Comparison of ENCODE assay signal across 9 cellular contexts in genomic region chr2:8761529-8762164, GRCh38.
A peak's percentile ranks its signal among the peaks of the same experiment; 100 is the strongest.
DNase-seq lines count a peak whose midpoint lies in the region; ATAC-seq and TF ChIP-seq lines count a peak whose summit lies in the region.
"Had no signal": no experiment of that assay in that cellular context is flagged by ENCODE, and none has a peak within 500 bp of the region (broad histone marks: within the 10 kb centered on the region; RNA-seq: fewer than 3 reads in every experiment).

No MANE protein-coding gene starts in this region.

- in situ Hi-C loops in brain microvascular endothelial cell (cut with HindIII; ENCODE audit: low pct_ligation_motif_present, low sequenced_read_pairs) = no loop called here

- peaks cover 0 to 18% of the 10 kb centered on the region in 2 donors for H3K4me1 Mint-ChIP-seq in effector memory CD8-positive, alpha-beta T cell (ENCODE audit: low read depth in 2 of 2)
- H3K4me1 Mint-ChIP-seq: activated naive CD8-positive, alpha-beta T cell treated with anti-CD3 and anti-CD28 coated beads, Interleukin-2, amount 10 ng/mL, durations not matched to agents 7 days and 5 days had no signal

- TF ChIP-seq CTCF in cardiac muscle cell (IDR thresholded peaks at IDR 0.05; ENCODE audit: low read depth, low read length) = peak; percentile 56
- peak; percentile 58 for TF ChIP-seq CTCF in brain microvascular endothelial cell (IDR thresholded peaks at IDR 0.05; ENCODE audit: low read depth, low read length, missing control alignments)
- TF ChIP-seq CTCF in liver (IDR thresholded peaks at IDR 0.05; ENCODE audit: low read depth, low read length, missing input control) = peak; percentile 53

- intact Hi-C loops in left cardiac atrium (cut with DNase I) = loop anchor here in 1 of 2 donors (10.0 kb wide), 1 partner anchor 1557 kb away; no protein-coding TSS in a partner anchor

- no peak overlapping the region for H3K27ac Mint-ChIP-seq in effector memory CD8-positive, alpha-beta T cell
- H3K27ac Mint-ChIP-seq: activated naive CD8-positive, alpha-beta T cell treated with anti-CD3 and anti-CD28 coated beads, Interleukin-2, amount 10 ng/mL, durations not matched to agents 7 days and 5 days had no signal

- H3K27me3 ChIP-seq in cardiac muscle cell (no peaks in the 10 kb centered on the region), brain microvascular endothelial cell (replicated peaks) (no peaks in the 10 kb centered on the region), liver (ENCODE audit: control insufficient read depth in 4 of 4, insufficient read depth in 4 of 4, low read length in 3 of 4) (no peaks in the 10 kb centered on the region)

- H3K9me3 ChIP-seq in cardiac muscle cell (ENCODE audit: low read depth) (no peaks in the 10 kb centered on the region), liver (ENCODE audit: control insufficient read depth in 4 of 4, low read length in 3 of 4) (peaks cover 0 to 2% (median under 1%) of the 10 kb centered on the region in 4 donors)

- H3K36me3 Mint-ChIP-seq in effector memory CD8-positive, alpha-beta T cell (ENCODE audit: insufficient read depth) = peaks cover 13% of the 10 kb centered on the region

- H3K4me1 ChIP-seq in cardiac muscle cell (ENCODE audit: low read depth) (no peaks in the 10 kb centered on the region), liver (ENCODE audit: control insufficient read depth in 4 of 4, insufficient read depth in 4 of 4, low read length in 3 of 4) (no peaks in the 10 kb centered on the region)

- peak; percentile 18 to 65 for DNase-seq in cardiac muscle cell (ENCODE audit: low read depth in 1 of 2, low spot score in 1 of 2)
- no peak for DNase-seq in left cardiac atrium
- DNase-seq in NCI-H2081 (lab: John Stamatoyannopoulos, UW) = peak; percentile 51 to 70
- peak; percentile 21 for DNase-seq in brain microvascular endothelial cell
- no peak for DNase-seq in effector memory CD8-positive, alpha-beta T cell
- no peak for DNase-seq in activated gamma-delta T cell treated with Interleukin-2 at 50 U/mL for 16 hours
- DNase-seq: activated naive CD8-positive, alpha-beta T cell treated with anti-CD3 and anti-CD28 coated beads, Interleukin-2, amount 10 ng/mL, durations not matched to agents 7 days and 5 days had no signal

- H3K9me3 Mint-ChIP-seq in effector memory CD8-positive, alpha-beta T cell = no peaks in the 10 kb centered on the region
- H3K9me3 Mint-ChIP-seq: activated naive CD8-positive, alpha-beta T cell treated with anti-CD3 and anti-CD28 coated beads, Interleukin-2, amount 10 ng/mL, durations not matched to agents 7 days and 5 days had no signal

- H3K27me3 Mint-ChIP-seq in effector memory CD8-positive, alpha-beta T cell = no peaks in the 10 kb centered on the region
- H3K27me3 Mint-ChIP-seq: activated naive CD8-positive, alpha-beta T cell treated with anti-CD3 and anti-CD28 coated beads, Interleukin-2, amount 10 ng/mL, durations not matched to agents 7 days and 5 days had no signal

- H3K36me3 ChIP-seq in cardiac muscle cell (peaks cover 6% of the 10 kb centered on the region), brain microvascular endothelial cell (replicated peaks) (peaks cover 3% of the 10 kb centered on the region), liver (ENCODE audit: control insufficient read depth in 4 of 4, insufficient read depth in 3 of 4, low read depth in 1 of 4, low read length in 3 of 4) (peaks cover 3 to 19% (median 11%) of the 10 kb centered on the region in 4 donors)

- H3K27ac ChIP-seq in cardiac muscle cell = no peak overlapping the region
- no peak overlapping the region for H3K27ac ChIP-seq in brain microvascular endothelial cell
- H3K27ac ChIP-seq in liver (ENCODE audit: low read depth in 1 of 2, low read length in 2 of 2) = no peak overlapping the region

- ATAC-seq in left cardiac atrium (no peak), HG02763 (IDR thresholded peaks at IDR 0.05; ENCODE audit: unreplicated experiment) (no peak)
- ATAC-seq in effector memory CD8-positive, alpha-beta T cell (replicated peaks) = no peak

- WGBS in liver = 95% methylated on average over 1 of the region's 1 CpG

- peak; percentile 77 to 84 for TF ChIP-seq RAD21 in liver (IDR thresholded peaks at IDR 0.05)

- no peak overlapping the region for H3K9ac ChIP-seq in liver (ENCODE audit: low read depth in 1 of 2, low read length in 2 of 2)

- no peak overlapping the region for H3K4me3 Mint-ChIP-seq in effector memory CD8-positive, alpha-beta T cell
- H3K4me3 Mint-ChIP-seq: activated naive CD8-positive, alpha-beta T cell treated with anti-CD3 and anti-CD28 coated beads, Interleukin-2, amount 10 ng/mL, durations not matched to agents 7 days and 5 days had no signal

- H3K4me3 ChIP-seq in cardiac muscle cell = no peak overlapping the region
- H3K4me3 ChIP-seq in brain microvascular endothelial cell (ENCODE audit: low read depth, low read length) = no peak overlapping the region
- H3K4me3 ChIP-seq in liver (ENCODE audit: low read depth in 1 of 3, low read length in 3 of 3) = no peak overlapping the region

TF ChIP-seq in liver, 16 proteins besides CTCF, POLR2A, EP300 and RAD21:
- TF ChIP-seq GABPA (IDR thresholded peaks at IDR 0.05 in 1 of 2, conservative IDR thresholded peaks at IDR 0.05 in 1 of 2) = no peak
TF ChIP-seq in liver: peak in this region for 0.

Comparison
In these comparisons a context has a peak if more than half of its experiments do, and no peak if none do; other contexts are left out.
1. DNase-seq: peak in cardiac muscle cell (2 of 2), NCI-H2081 (2 of 2) and brain microvascular endothelial cell (single experiment); none in left cardiac atrium (single experiment), effector memory CD8-positive, alpha-beta T cell (0 of 3) and activated gamma-delta T cell treated with Interleukin-2 at 50 U/mL for 16 hours (single experiment).
2. Peak in every context shown above with its lines, with median percentiles within 50 percentile points of each other: CTCF ChIP-seq.